19 cellular contexts compared by ENCODE assay signal in genomic region chr10:49387029-49387428, GRCh38. TPM values are rescaled to one million over a fixed set of nuclear protein-coding genes. Genes with fewer than 3 reads are reported as not detected.
A peak's percentile ranks its signal among the peaks of the same experiment; 100 is the strongest.
DNase-seq lines count a peak whose midpoint lies in the region; TF ChIP-seq lines count a peak whose summit lies in the region.
"Had no signal": no experiment of that assay in that cellular context is flagged by ENCODE, and none has a peak within 500 bp of the region (broad histone marks: within the 10 kb centered on the region; RNA-seq: fewer than 3 reads in every experiment).

No MANE protein-coding gene starts in this region.

- H2AFZ ChIP-seq in Karpas-422 (ENCODE audit: low read length) = no peak overlapping the region

- H3K9me3 ChIP-seq in MG63 (no peaks in the 10 kb centered on the region), Karpas-422 (ENCODE audit: low read length) (no peaks in the 10 kb centered on the region)
- H3K9me3 ChIP-seq: heart left ventricle, sigmoid colon, SK-N-SH had no signal

- H3K27ac ChIP-seq in Karpas-422 (ENCODE audit: low read length) = no peak overlapping the region
- H3K27ac ChIP-seq: dorsolateral prefrontal cortex, heart left ventricle, KMS-11, sigmoid colon, WERI-Rb-1 had no signal

- no peak overlapping the region for H3K4me3 ChIP-seq in MG63
- H3K4me3 ChIP-seq in Karpas-422 (ENCODE audit: low read length) = no peak overlapping the region
- H3K4me3 ChIP-seq: dorsolateral prefrontal cortex, heart left ventricle, sigmoid colon had no signal

- no peak overlapping the region for H3K9ac ChIP-seq in Karpas-422 (ENCODE audit: low read length)
- H3K9ac ChIP-seq: KMS-11, SK-N-SH had no signal

- no peaks in the 10 kb centered on the region for H3K79me2 ChIP-seq in Karpas-422 (ENCODE audit: low read length)

- no peaks in the 10 kb centered on the region for H3K9me2 ChIP-seq in Karpas-422 (replicated peaks; ENCODE audit: insufficient read depth, low read length)
- H3K9me2 ChIP-seq: SK-N-SH had no signal

- no peak overlapping the region for H3K4me2 ChIP-seq in Karpas-422 (ENCODE audit: low read depth, low read length, poor library complexity, severe bottlenecking)
- H3K4me2 ChIP-seq: KMS-11, SK-N-SH had no signal

- H4K20me1 ChIP-seq in Karpas-422 (ENCODE audit: insufficient read depth, low read depth, low read length) = no peaks in the 10 kb centered on the region

- TF ChIP-seq CTCF in GM20000 (IDR thresholded peaks at IDR 0.05; ENCODE audit: extremely low read depth, missing control alignments) = no peak

- DNase-seq in Daoy (ENCODE audit: low read depth) (peak; percentile 52), MG63 (peak; percentile 96), dedifferentiated amniotic fluid mesenchymal stem cell (ENCODE audit: extremely low spot score) (peak; percentile 75), non-pigmented ciliary epithelial cell (ENCODE audit: low read depth) (peak; percentile 81), occipital lobe (lab: John Stamatoyannopoulos, UW) (no peak), SK-N-DZ (ENCODE audit: low spot score) (no peak), GM20000 (ENCODE audit: low spot score) (no peak), Karpas-422 (no peak)
- DNase-seq: dorsolateral prefrontal cortex, heart left ventricle, left ventricle myocardium superior, NCI-H2029 treated with DMSO at 0.1 percent for 48 hours, NCI-H774, sigmoid colon, SK-N-SH, substantia nigra, WERI-Rb-1 had no signal

- H3K27me3 ChIP-seq in MG63 (peaks cover 11% of the 10 kb centered on the region), Karpas-422 (ENCODE audit: low read length) (no peaks in the 10 kb centered on the region)

- no peaks in the 10 kb centered on the region for H3K4me1 ChIP-seq in Karpas-422 (ENCODE audit: low read length)
- H3K4me1 ChIP-seq: heart left ventricle, sigmoid colon had no signal

- H3K36me3 ChIP-seq in MG63 (no peaks in the 10 kb centered on the region), Karpas-422 (ENCODE audit: insufficient read depth, low read length) (no peaks in the 10 kb centered on the region)
- H3K36me3 ChIP-seq: heart left ventricle, sigmoid colon, WERI-Rb-1 had no signal

RNA-seq across cellular contexts. Expression of gene DRGX, which starts 8.9 kb away (rescaled TPM):
- total RNA-seq in Daoy (2014; rRNA removed; shearing (Covaris generic)) = not detected in 2 replicates
- 0.07 and 0.10 TPM in 2 replicates for total RNA-seq in MG63 (2014; rRNA removed; shearing (Covaris generic); ENCODE audit: low replicate concordance)
- total RNA-seq in occipital lobe = not detected
- polyA plus RNA-seq in SK-N-DZ (2014; cell fraction: cytosol; rRNA removed) = 2.2 and 8.5 TPM in 2 replicates
- 1.8 and 2.8 TPM in 2 replicates for polyA plus RNA-seq in SK-N-DZ (2014; cell fraction: nucleus; rRNA removed)
- total RNA-seq in Karpas-422 (2014; rRNA removed; shearing (Covaris generic); ENCODE audit: low replicate concordance) = not detected in 2 replicates
- total RNA-seq: heart left ventricle; left ventricle myocardium superior; natural killer cell treated with Interleukin-12 subunit alpha and Interleukin-12 subunit beta and Interleukin-15 and Interleukin-18, amount 100 ng/mL, for 72 hours; sigmoid colon had no signal
- polyA plus RNA-seq: heart left ventricle, SK-N-SH had no signal

Comparison
In these comparisons a context has a peak if more than half of its experiments do, and no peak if none do; other contexts are left out.
1. DNase-seq: peak in Daoy (single experiment), MG63 (single experiment), dedifferentiated amniotic fluid mesenchymal stem cell (single experiment) and non-pigmented ciliary epithelial cell (single experiment); none in occipital lobe (single experiment), SK-N-DZ (single experiment), GM20000 (single experiment) and Karpas-422 (single experiment).